In the genomic region with DNA sequence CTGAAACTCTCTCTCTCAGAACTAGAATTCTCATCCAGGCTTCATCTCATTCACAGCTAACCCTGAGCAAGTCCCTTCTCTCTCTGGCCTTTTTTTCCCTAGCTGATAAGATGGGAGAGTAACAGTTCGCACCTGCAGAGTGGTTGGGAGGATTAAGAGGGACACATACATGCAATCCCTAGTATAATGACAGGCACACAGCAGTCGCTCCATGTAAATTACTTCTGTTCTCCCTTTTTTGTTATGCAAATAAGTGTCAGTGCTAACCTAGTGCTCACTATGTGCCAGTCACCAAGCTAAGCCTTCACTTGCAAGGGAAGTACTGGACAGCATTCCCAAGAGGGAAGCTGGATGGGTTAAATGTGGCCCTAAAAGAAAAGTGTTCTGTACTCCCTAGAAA, we compare ENCODE assay signal across 1 cellular context.
TF ChIP-seq lines count a peak whose summit lies in the region.

No MANE protein-coding gene starts in this region.

TF ChIP-seq in WTC11, 78 proteins besides CTCF, POLR2A, EP300 and RAD21 (continued from another document):
- TF ChIP-seq STAT6 (CRISPR knock-in tag; conservative IDR thresholded peaks at IDR 0.05; ENCODE audit: low read depth): no peak
- no peak for TF ChIP-seq ZNF263 (CRISPR knock-in tag; IDR thresholded peaks at IDR 0.05; ENCODE audit: low read depth)
- 0 out of 2 replicates have a peak, but pooled peaks have one; percentile 14 for TF ChIP-seq FOXK1 (CRISPR knock-in tag; IDR thresholded peaks at IDR 0.05)
- no peak for TF ChIP-seq GRHL2 (CRISPR knock-in tag; IDR thresholded peaks at IDR 0.05; ENCODE audit: insufficient replicate concordance, severe bottlenecking)
- no peak for TF ChIP-seq NR3C1 (CRISPR knock-in tag; conservative IDR thresholded peaks at IDR 0.05; ENCODE audit: low read depth)
- TF ChIP-seq, protein P1, sequence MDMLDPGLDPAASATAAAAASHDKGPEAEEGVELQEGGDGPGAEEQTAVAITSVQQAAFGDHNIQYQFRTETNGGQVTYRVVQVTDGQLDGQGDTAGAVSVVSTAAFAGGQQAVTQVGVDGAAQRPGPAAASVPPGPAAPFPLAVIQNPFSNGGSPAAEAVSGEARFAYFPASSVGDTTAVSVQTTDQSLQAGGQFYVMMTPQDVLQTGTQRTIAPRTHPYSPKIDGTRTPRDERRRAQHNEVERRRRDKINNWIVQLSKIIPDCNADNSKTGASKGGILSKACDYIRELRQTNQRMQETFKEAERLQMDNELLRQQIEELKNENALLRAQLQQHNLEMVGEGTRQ (CRISPR knock-in tag; IDR thresholded peaks at IDR 0.05): no peak
